17 cellular contexts compared by ENCODE assay signal in the genomic region with DNA sequence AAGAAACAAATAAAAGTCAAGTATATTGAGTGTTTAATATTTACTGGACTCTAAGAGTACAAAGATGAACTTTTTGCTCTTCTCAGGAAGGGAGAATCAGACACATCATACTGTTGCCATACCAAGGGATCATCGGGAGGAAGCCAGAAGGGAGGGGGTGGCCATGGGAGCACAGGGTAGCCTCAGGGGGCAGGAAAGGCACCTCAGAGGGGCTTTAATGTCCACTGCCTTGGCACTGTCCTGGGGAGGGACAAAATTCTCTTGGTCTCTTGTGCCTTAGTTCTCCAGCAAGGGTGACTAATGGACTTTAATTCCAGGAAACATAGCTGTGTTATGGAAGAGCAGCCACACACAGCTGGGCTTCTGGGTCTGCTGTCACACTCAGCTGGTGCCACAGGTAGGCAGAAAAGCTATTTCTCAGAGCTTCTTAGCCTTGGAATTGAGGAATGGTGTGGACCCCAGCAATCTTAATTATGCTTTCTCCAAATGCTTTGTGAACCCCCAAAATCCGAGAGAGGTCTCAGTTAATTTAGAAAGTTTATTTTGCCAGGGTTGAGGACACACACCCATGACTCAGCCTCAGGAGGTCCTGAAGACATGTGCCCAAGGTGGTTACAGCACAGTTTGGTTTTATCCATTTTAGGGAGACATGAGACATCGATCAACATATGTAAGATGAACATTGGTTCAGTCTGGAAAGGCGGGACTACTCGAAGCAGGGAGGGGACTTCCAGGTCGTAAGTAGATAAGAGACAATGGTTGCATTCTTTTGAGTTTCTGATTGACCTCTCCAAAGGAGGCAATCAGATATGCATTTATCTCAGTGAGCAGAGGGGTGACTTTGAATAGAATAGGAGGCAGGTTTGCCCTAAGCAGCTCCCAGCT. TPM values are rescaled to one million over a fixed set of nuclear protein-coding genes. Genes with fewer than 3 reads are reported as not detected.
"Had no signal": no experiment of that assay in that cellular context is flagged by ENCODE, and none has a peak within 500 bp of the region (broad histone marks: within the 10 kb centered on the region; RNA-seq: fewer than 3 reads in every experiment).

No MANE protein-coding gene starts in this region.

- H3K9me3 ChIP-seq: gastrocnemius medialis, heart left ventricle, ovary had no signal

- H3K9ac ChIP-seq: neural progenitor cell had no signal

- H3K36me3 ChIP-seq: gastrocnemius medialis, heart left ventricle, neural progenitor cell, ovary had no signal

- H3K27ac ChIP-seq: gastrocnemius medialis, heart left ventricle, neural progenitor cell, ovary had no signal

- ATAC-seq: activated CD4-positive, CD25-positive, alpha-beta regulatory T cell treated with anti-CD3 and anti-CD28 coated beads, Interleukin-2, amount 50 U/mL, for 24 hours; gastrocnemius medialis; heart left ventricle; left colon; T-helper 17 cell had no signal

- H3K4me1 ChIP-seq: gastrocnemius medialis, heart left ventricle had no signal

- DNase-seq: activated CD4-positive, alpha-beta T cell treated with anti-CD3 and anti-CD28 coated beads, Interleukin-2, amount 50 U/mL, for 1 hour; activated naive CD4-positive, alpha-beta T cell; activated naive CD8-positive, alpha-beta T cell treated with anti-CD3 and anti-CD28 coated beads, Interleukin-2, amount 10 ng/mL, durations not matched to agents 7 days and 5 days; effector memory CD4-positive, alpha-beta T cell; gastrocnemius medialis; heart left ventricle; left colon; midbrain; ovary; stimulated activated CD4-positive, alpha-beta T cell treated with anti-CD3 and anti-CD28 coated beads, Interleukin-12 subunit alpha, Interleukin-12 subunit beta, amount 100 ng/mL, for 4 hours; stimulated activated CD4-positive, alpha-beta T cell treated with anti-CD3 and anti-CD28 coated beads, Interleukin-2, amount 100 ng/mL, for 24 hours; T-helper 17 cell had no signal

- H3K4me3 ChIP-seq: gastrocnemius medialis, heart left ventricle, lung, neural progenitor cell, ovary had no signal

- H3K27me3 ChIP-seq: gastrocnemius medialis, heart left ventricle, neural progenitor cell, ovary had no signal

RNA-seq across cellular contexts. Expression of a gene that starts 53.2 kb away (rescaled TPM):
- total RNA-seq: activated CD8-positive, alpha-beta memory T cell treated with anti-CD3 and anti-CD28 coated beads for 36 hours; activated naive CD8-positive, alpha-beta T cell treated with anti-CD3 and anti-CD28 coated beads, Interleukin-2, amount 10 ng/mL, durations not matched to agents 7 days and 5 days; activated T-helper 1 cell treated with anti-CD3 and anti-CD28 coated beads, Interleukin-12 subunit alpha, Interleukin-12 subunit beta, Interleukin-2, Interleukin-4 antibody, amounts not matched to agents 30 ng/mL and 10 ng/mL and 1 ng/mL, durations not matched to agents 14 hours and 24 hours and 36 hours; T-helper 17 cell had no signal
